In genomic region chr7:33932832-33933468, GRCh38 we compare ENCODE assay signal across 8 cellular contexts.
DNase-seq lines count a peak whose midpoint lies in the region; ATAC-seq and TF ChIP-seq lines count a peak whose summit lies in the region.

No MANE protein-coding gene starts in this region.

- peak; percentile 78 for ATAC-seq in HG02623 (IDR thresholded peaks at IDR 0.05; ENCODE audit: unreplicated experiment)

- no peak overlapping the region for H3K4me3 Mint-ChIP-seq in T-helper 2 cell treated with Interferon-gamma antibody and Interleukin-4, amounts not matched to agents 5 μg/mL and 100 μg/mL, for 36 hours

- no peaks in the 10 kb centered on the region for H3K9me3 Mint-ChIP-seq in T-helper 2 cell treated with Interferon-gamma antibody and Interleukin-4, amounts not matched to agents 5 μg/mL and 100 μg/mL, for 36 hours

- TF ChIP-seq CTCF in GM10266 (IDR thresholded peaks at IDR 0.05; ENCODE audit: control insufficient read depth, insufficient read depth, low read depth, missing control alignments) (peak; percentile 97), astrocyte of the spinal cord (IDR thresholded peaks at IDR 0.05; ENCODE audit: low read depth, low read length) (peak; percentile 98)

- no peaks in the 10 kb centered on the region for H3K4me1 Mint-ChIP-seq in T-helper 2 cell treated with Interferon-gamma antibody and Interleukin-4, amounts not matched to agents 5 μg/mL and 100 μg/mL, for 36 hours (ENCODE audit: low read depth)

- no peak overlapping the region for H3K27ac Mint-ChIP-seq in T-helper 2 cell treated with Interferon-gamma antibody and Interleukin-4, amounts not matched to agents 5 μg/mL and 100 μg/mL, for 36 hours

- in situ Hi-C loops in astrocyte of the spinal cord (cut with HindIII; ENCODE audit: low sequenced_read_pairs) = no loop called here

- H3K36me3 Mint-ChIP-seq in T-helper 2 cell treated with Interferon-gamma antibody and Interleukin-4, amounts not matched to agents 5 μg/mL and 100 μg/mL, for 36 hours (ENCODE audit: low read depth) = no peaks in the 10 kb centered on the region

- H3K27me3 Mint-ChIP-seq in T-helper 2 cell treated with Interferon-gamma antibody and Interleukin-4, amounts not matched to agents 5 μg/mL and 100 μg/mL, for 36 hours (ENCODE audit: low read depth) = peaks cover 4% of the 10 kb centered on the region

- no peak overlapping the region for H3K4me3 ChIP-seq in astrocyte of the spinal cord (ENCODE audit: low read depth, low read length)
- H3K4me3 ChIP-seq in skeletal muscle cell (ENCODE audit: low read depth, low read length) = no peak overlapping the region

- peak; percentile 60 for DNase-seq in GM10266 (ENCODE audit: extremely low spot score)
- peak; percentile 33 for DNase-seq in NCI-H146 treated with DMSO at 0.1 percent for 48 hours (lab: John Stamatoyannopoulos, UW; ENCODE audit: unreplicated experiment)
- DNase-seq in T-helper 2 cell treated with Interferon-gamma antibody and Interleukin-4, amounts not matched to agents 5 μg/mL and 100 μg/mL, for 36 hours (ENCODE audit: low spot score) = peak; percentile 17
- peak; percentile 87 for DNase-seq in astrocyte of the spinal cord (ENCODE audit: low read depth, low spot score)
- DNase-seq in hypothalamus (lab: John Stamatoyannopoulos, UW) = peak in 50 of 51 donors; percentile 7 to 89 (median 66)
- DNase-seq in skeletal muscle cell (ENCODE audit: low read depth) = peak; percentile 52
- DNase-seq in cortex of kidney (lab: John Stamatoyannopoulos, UW) = no peak
